ENCODE assay signal across 2 cellular contexts in the genomic region with DNA sequence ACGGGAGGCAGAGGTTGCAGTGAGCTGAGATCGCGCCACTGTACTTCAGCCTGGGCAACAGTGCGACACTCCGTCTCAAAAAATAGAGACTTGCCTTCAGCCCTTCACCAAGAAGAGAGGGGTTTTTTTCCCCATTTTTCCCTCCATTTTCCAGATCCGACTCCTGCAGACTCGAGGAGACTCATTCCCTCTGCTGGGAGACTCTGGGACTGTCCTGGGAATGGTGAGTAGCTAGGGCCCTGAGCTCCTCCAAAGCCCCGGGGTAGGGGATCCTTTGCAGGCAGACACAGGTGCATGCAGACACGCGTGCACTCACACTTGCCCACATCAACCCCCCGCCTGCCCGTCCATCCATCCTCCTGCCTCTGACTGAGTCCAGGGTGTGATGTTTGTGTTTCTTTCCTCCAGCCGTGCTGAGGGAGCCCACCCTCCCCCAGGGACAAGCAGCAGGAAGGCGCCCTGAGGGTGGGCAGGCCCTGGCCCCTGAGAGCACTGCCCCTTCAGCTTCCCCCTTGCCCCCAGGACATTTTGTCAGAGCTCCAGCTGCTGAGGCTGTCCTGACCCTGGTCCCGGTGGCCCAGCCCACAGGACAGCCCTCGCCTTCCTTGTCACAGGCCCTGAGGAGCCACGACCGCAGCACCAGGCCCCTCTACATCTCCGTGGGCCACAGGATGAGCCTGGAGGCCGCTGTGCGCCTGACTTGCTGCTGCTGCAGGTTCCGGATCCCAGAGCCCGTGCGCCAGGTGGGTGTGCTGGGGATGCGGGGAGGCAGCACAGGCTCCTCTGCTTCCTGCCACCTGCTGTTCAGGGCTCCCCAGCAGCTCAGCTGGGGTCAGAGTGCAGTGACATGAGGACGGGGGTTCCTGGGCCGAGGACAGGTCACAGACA.
A peak's percentile ranks its signal among the peaks of the same experiment; 100 is the strongest.
TF ChIP-seq lines count a peak whose summit lies in the region.

No MANE protein-coding gene starts in this region.

TF ChIP-seq in HEK293, 187 proteins besides CTCF, POLR2A, EP300 and RAD21:
- TF ChIP-seq ZNF670 (tag by site-specific recombination; IDR thresholded peaks at IDR 0.05; ENCODE audit: low read depth) (no peak), ZNF701 (tag by site-specific recombination; IDR thresholded peaks at IDR 0.05) (no peak), ZIC2 (tag by site-specific recombination; IDR thresholded peaks at IDR 0.05) (peak; percentile 70), ZNF600 (tag by site-specific recombination; IDR thresholded peaks at IDR 0.05) (peak; percentile 68)
TF ChIP-seq in HEK293: peak in this region for 2.

TF ChIP-seq in H1, 55 proteins besides CTCF, POLR2A, EP300 and RAD21:
- no peak for TF ChIP-seq TBP (IDR thresholded peaks at IDR 0.05; ENCODE audit: low read depth, low read length)
- no peak for TF ChIP-seq CEBPB (IDR thresholded peaks at IDR 0.05; ENCODE audit: low read depth, low read length)
- TF ChIP-seq GTF2F1 (IDR thresholded peaks at IDR 0.05; ENCODE audit: borderline replicate concordance, low read depth, low read length) = no peak
- no peak for TF ChIP-seq CTBP2 (IDR thresholded peaks at IDR 0.05; ENCODE audit: borderline replicate concordance, insufficient read depth, insufficient read length, low read length)
- TF ChIP-seq POU5F1 (IDR thresholded peaks at IDR 0.05; ENCODE audit: low read depth, low read length) = no peak
- TF ChIP-seq PHF8 (conservative IDR thresholded peaks at IDR 0.05; ENCODE audit: low read depth, low read length) = no peak
- TF ChIP-seq, protein P1, sequence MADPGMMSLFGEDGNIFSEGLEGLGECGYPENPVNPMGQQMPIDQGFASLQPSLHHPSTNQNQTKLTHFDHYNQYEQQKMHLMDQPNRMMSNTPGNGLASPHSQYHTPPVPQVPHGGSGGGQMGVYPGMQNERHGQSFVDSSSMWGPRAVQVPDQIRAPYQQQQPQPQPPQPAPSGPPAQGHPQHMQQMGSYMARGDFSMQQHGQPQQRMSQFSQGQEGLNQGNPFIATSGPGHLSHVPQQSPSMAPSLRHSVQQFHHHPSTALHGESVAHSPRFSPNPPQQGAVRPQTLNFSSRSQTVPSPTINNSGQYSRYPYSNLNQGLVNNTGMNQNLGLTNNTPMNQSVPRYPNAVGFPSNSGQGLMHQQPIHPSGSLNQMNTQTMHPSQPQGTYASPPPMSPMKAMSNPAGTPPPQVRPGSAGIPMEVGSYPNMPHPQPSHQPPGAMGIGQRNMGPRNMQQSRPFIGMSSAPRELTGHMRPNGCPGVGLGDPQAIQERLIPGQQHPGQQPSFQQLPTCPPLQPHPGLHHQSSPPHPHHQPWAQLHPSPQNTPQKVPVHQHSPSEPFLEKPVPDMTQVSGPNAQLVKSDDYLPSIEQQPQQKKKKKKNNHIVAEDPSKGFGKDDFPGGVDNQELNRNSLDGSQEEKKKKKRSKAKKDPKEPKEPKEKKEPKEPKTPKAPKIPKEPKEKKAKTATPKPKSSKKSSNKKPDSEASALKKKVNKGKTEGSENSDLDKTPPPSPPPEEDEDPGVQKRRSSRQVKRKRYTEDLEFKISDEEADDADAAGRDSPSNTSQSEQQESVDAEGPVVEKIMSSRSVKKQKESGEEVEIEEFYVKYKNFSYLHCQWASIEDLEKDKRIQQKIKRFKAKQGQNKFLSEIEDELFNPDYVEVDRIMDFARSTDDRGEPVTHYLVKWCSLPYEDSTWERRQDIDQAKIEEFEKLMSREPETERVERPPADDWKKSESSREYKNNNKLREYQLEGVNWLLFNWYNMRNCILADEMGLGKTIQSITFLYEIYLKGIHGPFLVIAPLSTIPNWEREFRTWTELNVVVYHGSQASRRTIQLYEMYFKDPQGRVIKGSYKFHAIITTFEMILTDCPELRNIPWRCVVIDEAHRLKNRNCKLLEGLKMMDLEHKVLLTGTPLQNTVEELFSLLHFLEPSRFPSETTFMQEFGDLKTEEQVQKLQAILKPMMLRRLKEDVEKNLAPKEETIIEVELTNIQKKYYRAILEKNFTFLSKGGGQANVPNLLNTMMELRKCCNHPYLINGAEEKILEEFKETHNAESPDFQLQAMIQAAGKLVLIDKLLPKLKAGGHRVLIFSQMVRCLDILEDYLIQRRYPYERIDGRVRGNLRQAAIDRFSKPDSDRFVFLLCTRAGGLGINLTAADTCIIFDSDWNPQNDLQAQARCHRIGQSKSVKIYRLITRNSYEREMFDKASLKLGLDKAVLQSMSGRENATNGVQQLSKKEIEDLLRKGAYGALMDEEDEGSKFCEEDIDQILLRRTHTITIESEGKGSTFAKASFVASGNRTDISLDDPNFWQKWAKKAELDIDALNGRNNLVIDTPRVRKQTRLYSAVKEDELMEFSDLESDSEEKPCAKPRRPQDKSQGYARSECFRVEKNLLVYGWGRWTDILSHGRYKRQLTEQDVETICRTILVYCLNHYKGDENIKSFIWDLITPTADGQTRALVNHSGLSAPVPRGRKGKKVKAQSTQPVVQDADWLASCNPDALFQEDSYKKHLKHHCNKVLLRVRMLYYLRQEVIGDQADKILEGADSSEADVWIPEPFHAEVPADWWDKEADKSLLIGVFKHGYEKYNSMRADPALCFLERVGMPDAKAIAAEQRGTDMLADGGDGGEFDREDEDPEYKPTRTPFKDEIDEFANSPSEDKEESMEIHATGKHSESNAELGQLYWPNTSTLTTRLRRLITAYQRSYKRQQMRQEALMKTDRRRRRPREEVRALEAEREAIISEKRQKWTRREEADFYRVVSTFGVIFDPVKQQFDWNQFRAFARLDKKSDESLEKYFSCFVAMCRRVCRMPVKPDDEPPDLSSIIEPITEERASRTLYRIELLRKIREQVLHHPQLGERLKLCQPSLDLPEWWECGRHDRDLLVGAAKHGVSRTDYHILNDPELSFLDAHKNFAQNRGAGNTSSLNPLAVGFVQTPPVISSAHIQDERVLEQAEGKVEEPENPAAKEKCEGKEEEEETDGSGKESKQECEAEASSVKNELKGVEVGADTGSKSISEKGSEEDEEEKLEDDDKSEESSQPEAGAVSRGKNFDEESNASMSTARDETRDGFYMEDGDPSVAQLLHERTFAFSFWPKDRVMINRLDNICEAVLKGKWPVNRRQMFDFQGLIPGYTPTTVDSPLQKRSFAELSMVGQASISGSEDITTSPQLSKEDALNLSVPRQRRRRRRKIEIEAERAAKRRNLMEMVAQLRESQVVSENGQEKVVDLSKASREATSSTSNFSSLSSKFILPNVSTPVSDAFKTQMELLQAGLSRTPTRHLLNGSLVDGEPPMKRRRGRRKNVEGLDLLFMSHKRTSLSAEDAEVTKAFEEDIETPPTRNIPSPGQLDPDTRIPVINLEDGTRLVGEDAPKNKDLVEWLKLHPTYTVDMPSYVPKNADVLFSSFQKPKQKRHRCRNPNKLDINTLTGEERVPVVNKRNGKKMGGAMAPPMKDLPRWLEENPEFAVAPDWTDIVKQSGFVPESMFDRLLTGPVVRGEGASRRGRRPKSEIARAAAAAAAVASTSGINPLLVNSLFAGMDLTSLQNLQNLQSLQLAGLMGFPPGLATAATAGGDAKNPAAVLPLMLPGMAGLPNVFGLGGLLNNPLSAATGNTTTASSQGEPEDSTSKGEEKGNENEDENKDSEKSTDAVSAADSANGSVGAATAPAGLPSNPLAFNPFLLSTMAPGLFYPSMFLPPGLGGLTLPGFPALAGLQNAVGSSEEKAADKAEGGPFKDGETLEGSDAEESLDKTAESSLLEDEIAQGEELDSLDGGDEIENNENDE (IDR thresholded peaks at IDR 0.05; ENCODE audit: insufficient replicate concordance, low read length) = no peak
- TF ChIP-seq SIN3A (conservative IDR thresholded peaks at IDR 0.05 in 1 of 2, IDR thresholded peaks at IDR 0.05 in 1 of 2; ENCODE audit: low read depth in 1 of 2, low read length in 2 of 2) = no peak
- no peak for TF ChIP-seq SP2 (IDR thresholded peaks at IDR 0.05; ENCODE audit: low read length)
- no peak for TF ChIP-seq JUN (IDR thresholded peaks at IDR 0.05; ENCODE audit: low read depth, low read length)
- TF ChIP-seq HDAC6 (IDR thresholded peaks at IDR 0.05; ENCODE audit: low read depth, low read length) = no peak
- no peak for TF ChIP-seq TAF1 (IDR thresholded peaks at IDR 0.05; ENCODE audit: low read depth, low read length)
- no peak for TF ChIP-seq FOSL1 (IDR thresholded peaks at IDR 0.05; ENCODE audit: insufficient read depth, low read depth, low read length)
- TF ChIP-seq, protein P2, sequence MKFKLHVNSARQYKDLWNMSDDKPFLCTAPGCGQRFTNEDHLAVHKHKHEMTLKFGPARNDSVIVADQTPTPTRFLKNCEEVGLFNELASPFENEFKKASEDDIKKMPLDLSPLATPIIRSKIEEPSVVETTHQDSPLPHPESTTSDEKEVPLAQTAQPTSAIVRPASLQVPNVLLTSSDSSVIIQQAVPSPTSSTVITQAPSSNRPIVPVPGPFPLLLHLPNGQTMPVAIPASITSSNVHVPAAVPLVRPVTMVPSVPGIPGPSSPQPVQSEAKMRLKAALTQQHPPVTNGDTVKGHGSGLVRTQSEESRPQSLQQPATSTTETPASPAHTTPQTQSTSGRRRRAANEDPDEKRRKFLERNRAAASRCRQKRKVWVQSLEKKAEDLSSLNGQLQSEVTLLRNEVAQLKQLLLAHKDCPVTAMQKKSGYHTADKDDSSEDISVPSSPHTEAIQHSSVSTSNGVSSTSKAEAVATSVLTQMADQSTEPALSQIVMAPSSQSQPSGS (IDR thresholded peaks at IDR 0.05; ENCODE audit: low read length) = no peak
- no peak for TF ChIP-seq BACH1 (IDR thresholded peaks at IDR 0.05; ENCODE audit: low read length)
- no peak for TF ChIP-seq RXRA (IDR thresholded peaks at IDR 0.05; ENCODE audit: insufficient read depth, low read depth, low read length)
